8 cellular contexts compared by ENCODE assay signal in genomic region chr15:67836477-67836876, GRCh38. TPM values are rescaled to one million over a fixed set of nuclear protein-coding genes. Genes with fewer than 3 reads are reported as not detected.
DNase-seq lines count a peak whose midpoint lies in the region; ATAC-seq and TF ChIP-seq lines count a peak whose summit lies in the region.

No MANE protein-coding gene starts in this region.

- ATAC-seq in foreskin keratinocyte (no peak), esophagus mucosa (no peak)

- H3K27ac ChIP-seq in foreskin keratinocyte, result no peak overlapping the region

- H3K4me3 ChIP-seq in retinal pigment epithelial cell (ENCODE audit: low read length), result no peak overlapping the region

- TF ChIP-seq CTCF in foreskin keratinocyte (conservative IDR thresholded peaks at IDR 0.05), result peak; percentile 72
- TF ChIP-seq CTCF in retinal pigment epithelial cell (conservative IDR thresholded peaks at IDR 0.05; ENCODE audit: low read depth, low read length), result peak; percentile 77

- peak; percentile 15 for DNase-seq in NCI-H510A treated with DMSO at 0.1 percent for 48 hours (lab: John Stamatoyannopoulos, UW)
- no peak for DNase-seq in NCI-H510A (lab: John Stamatoyannopoulos, UW)
- DNase-seq in NCI-H2171 (lab: John Stamatoyannopoulos, UW), result peak; percentile 48
- peak; percentile 41 for DNase-seq in activated T-cell treated with anti-CD3 and anti-CD28 coated beads for 4 hours
- DNase-seq in foreskin keratinocyte, result no peak
- no peak for DNase-seq in retinal pigment epithelial cell (ENCODE audit: low read depth)
- DNase-seq in HuH-7 (ENCODE audit: low spot score), result no peak

- peaks cover 70% of the 10 kb centered on the region for H3K27me3 ChIP-seq in foreskin keratinocyte

- H3K4me1 ChIP-seq in foreskin keratinocyte, result peaks cover 7% of the 10 kb centered on the region

RNA-seq across cellular contexts. Expression of gene RNU6-1, which starts 3.4 kb away (rescaled TPM):
- total RNA-seq in foreskin keratinocyte (not detected in 2 replicates), esophagus mucosa (not detected)
- not detected in 2 replicates for polyA plus RNA-seq in foreskin keratinocyte

RNA-seq across cellular contexts. Expression of gene SKOR1, which starts 11.2 kb away (rescaled TPM):
- total RNA-seq in foreskin keratinocyte (not detected in 2 replicates), esophagus mucosa (0.08 TPM)
- 0.01 TPM in 1 of 2 replicates, not detected in the other for polyA plus RNA-seq in foreskin keratinocyte

Comparison
In these comparisons a context has a peak if more than half of its experiments do, and no peak if none do; other contexts are left out.
1. DNase-seq: peak in NCI-H510A treated with DMSO at 0.1 percent for 48 hours (single experiment), NCI-H2171 (single experiment) and activated T-cell treated with anti-CD3 and anti-CD28 coated beads for 4 hours (single experiment); none in NCI-H510A (single experiment), foreskin keratinocyte (0 of 2), retinal pigment epithelial cell (single experiment) and HuH-7 (single experiment).